ENCODE assay signal across 21 cellular contexts in the genomic region with DNA sequence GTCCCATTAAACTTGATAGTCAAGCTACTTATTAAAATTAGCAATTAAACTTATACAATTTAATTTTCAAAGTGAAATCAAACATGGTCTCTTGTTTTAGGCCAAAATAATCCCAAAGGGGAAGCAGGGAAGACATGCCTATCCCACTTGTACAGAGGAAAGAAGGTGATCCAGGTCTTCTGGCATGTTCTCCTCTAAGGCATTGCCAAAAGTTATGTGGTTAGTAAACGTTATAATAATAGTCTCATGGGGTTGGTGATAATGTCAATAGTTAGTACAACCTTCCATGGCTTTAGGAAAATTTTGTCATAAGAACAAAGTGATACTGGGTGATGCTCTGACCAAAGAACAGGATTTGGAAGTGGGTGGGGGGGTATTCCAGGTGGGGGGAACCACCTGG. TPM values are rescaled to one million over a fixed set of nuclear protein-coding genes. Genes with fewer than 3 reads are reported as not detected.
A peak's percentile ranks its signal among the peaks of the same experiment; 100 is the strongest.
DNase-seq lines count a peak whose midpoint lies in the region; ATAC-seq and TF ChIP-seq lines count a peak whose summit lies in the region.
"Had no signal": no experiment of that assay in that cellular context is flagged by ENCODE, and none has a peak within 500 bp of the region (broad histone marks: within the 10 kb centered on the region; RNA-seq: fewer than 3 reads in every experiment).

No MANE protein-coding gene starts in this region.

- no peaks in the 10 kb centered on the region for H3K36me3 ChIP-seq in heart right ventricle
- no peaks in the 10 kb centered on the region for H3K36me3 ChIP-seq in esophagus muscularis mucosa
- no peaks in the 10 kb centered on the region for H3K36me3 ChIP-seq in CD8-positive, alpha-beta T cell (ENCODE audit: insufficient read depth, low read length)
- H3K36me3 ChIP-seq: upper lobe of right lung had no signal

- H3K4me1 ChIP-seq in right cardiac atrium (ENCODE audit: control insufficient read depth, insufficient read depth, low read length), result peaks cover 10% of the 10 kb centered on the region
- H3K4me1 ChIP-seq in heart right ventricle, result peaks cover 2 to 40% (median 17%) of the 10 kb centered on the region in 9 donors
- H3K4me1 ChIP-seq in esophagus muscularis mucosa, result peaks cover 28 to 100% (median 99%) of the 10 kb centered on the region in 4 donors
- H3K4me1 ChIP-seq in CD8-positive, alpha-beta T cell (ENCODE audit: insufficient read depth, low read length), result no peaks in the 10 kb centered on the region

- no peak for ATAC-seq in right cardiac atrium
- ATAC-seq in heart right ventricle, result no peak
- ATAC-seq in activated T-cell treated with anti-CD3 and anti-CD28 coated beads, Interleukin-2, amount 50 U/mL, for 4 hours, result no peak
- ATAC-seq in CD8-positive, alpha-beta T cell, result no peak

- DNase-seq in right cardiac atrium, result no peak
- no peak for DNase-seq in heart right ventricle
- DNase-seq in esophagus muscularis mucosa (ENCODE audit: extremely low spot score), result no peak
- no peak for DNase-seq in nephron progenitor cell
- DNase-seq in activated T-cell treated with anti-CD3 and anti-CD28 coated beads, Interleukin-2, amount 50 U/mL, for 4 hours, result no peak
- no peak for DNase-seq in activated naive CD4-positive, alpha-beta T cell treated with anti-CD3 and anti-CD28 coated beads, Interleukin-2, amount 10 ng/mL, durations not matched to agents 7 days and 5 days
- no peak for DNase-seq in CD8-positive, alpha-beta T cell
- DNase-seq in NCI-H526 treated with DMSO at 0.1 percent for 48 hours (lab: John Stamatoyannopoulos, UW), result no peak
- DNase-seq: activated CD4-positive, alpha-beta memory T cell treated with anti-CD3 and anti-CD28 coated beads for 36 hours; activated naive CD4-positive, alpha-beta T cell treated with Interleukin-2 at 50 U/mL for 16 hours; DMS 273 treated with DMSO at 0.1 percent for 48 hours; GF-D8; mesendoderm; NCI-H1417 treated with DMSO at 0.1 percent for 48 hours; NCI-H2171; OCI-M1; stimulated activated naive CD4-positive, alpha-beta T cell; upper lobe of right lung had no signal

- peak overlapping the region; percentile 64 for H3K4me3 Mint-ChIP-seq in nephron progenitor cell
- no peak overlapping the region for H3K4me3 Mint-ChIP-seq in activated T-cell treated with anti-CD3 and anti-CD28 coated beads, Interleukin-2, amount 50 U/mL, for 4 hours
- H3K4me3 Mint-ChIP-seq in activated naive CD4-positive, alpha-beta T cell treated with anti-CD3 and anti-CD28 coated beads, Interleukin-2, amount 10 ng/mL, durations not matched to agents 7 days and 5 days, result no peak overlapping the region
- H3K4me3 Mint-ChIP-seq in CD8-positive, alpha-beta T cell, result no peak overlapping the region
- H3K4me3 Mint-ChIP-seq: activated CD4-positive, alpha-beta memory T cell treated with anti-CD3 and anti-CD28 coated beads for 36 hours; T-helper 1 cell treated with Interleukin-12 subunit alpha and Interleukin-12 subunit beta and Interleukin-4 antibody, amounts not matched to agents 30 μg/mL and 1 μg/mL, for 36 hours had no signal

- 10% methylated on average over 1 of the region's 1 CpG for WGBS in right cardiac atrium
- 6 to 9% methylated on average over 1 of the region's 1 CpG for WGBS in heart right ventricle, 2 donors
- 24% methylated on average over 1 of the region's 1 CpG for WGBS in esophagus muscularis mucosa

- intact Hi-C loops in right cardiac atrium (cut with DNase I), result no loop called here
- intact Hi-C loops in heart right ventricle (cut with DNase I), result no loop called here
- intact Hi-C loops in esophagus muscularis mucosa (cut with DNase I), result no loop called here
- intact Hi-C loops in CD8-positive, alpha-beta T cell (cut with DNase I, micrococcal nuclease), result no loop called here

- peaks cover 2% of the 10 kb centered on the region for H3K4me1 Mint-ChIP-seq in nephron progenitor cell
- H3K4me1 Mint-ChIP-seq in activated T-cell treated with anti-CD3 and anti-CD28 coated beads, Interleukin-2, amount 50 U/mL, for 4 hours (ENCODE audit: low read depth), result no peaks in the 10 kb centered on the region
- H3K4me1 Mint-ChIP-seq in activated naive CD4-positive, alpha-beta T cell treated with anti-CD3 and anti-CD28 coated beads, Interleukin-2, amount 10 ng/mL, durations not matched to agents 7 days and 5 days, result no peaks in the 10 kb centered on the region
- H3K4me1 Mint-ChIP-seq in CD8-positive, alpha-beta T cell (ENCODE audit: low read depth), result no peaks in the 10 kb centered on the region

- no peak for TF ChIP-seq POLR2A in esophagus muscularis mucosa (IDR thresholded peaks at IDR 0.05; ENCODE audit: low read depth)

- H3K4me3 ChIP-seq in right cardiac atrium (ENCODE audit: low read length), result no peak overlapping the region
- H3K4me3 ChIP-seq in heart right ventricle, result peak overlapping the region in 1 of 10 donors; percentile 27
- H3K4me3 ChIP-seq in esophagus muscularis mucosa, result peak overlapping the region in 3 of 4 donors; percentile 5 to 27 (median 13)
- H3K4me3 ChIP-seq in CD8-positive, alpha-beta T cell (ENCODE audit: low read depth, low read length), result no peak overlapping the region
- H3K4me3 ChIP-seq: upper lobe of right lung had no signal

- H3K27ac Mint-ChIP-seq in nephron progenitor cell, result peak overlapping the region; percentile 83
- H3K27ac Mint-ChIP-seq in activated naive CD4-positive, alpha-beta T cell treated with anti-CD3 and anti-CD28 coated beads, Interleukin-2, amount 10 ng/mL, durations not matched to agents 7 days and 5 days, result no peak overlapping the region
- H3K27ac Mint-ChIP-seq in CD8-positive, alpha-beta T cell, result no peak overlapping the region
- H3K27ac Mint-ChIP-seq: activated CD4-positive, alpha-beta memory T cell treated with anti-CD3 and anti-CD28 coated beads for 36 hours; T-helper 1 cell treated with Interleukin-12 subunit alpha and Interleukin-12 subunit beta and Interleukin-4 antibody, amounts not matched to agents 30 μg/mL and 1 μg/mL, for 36 hours had no signal

- H3K9me3 ChIP-seq in right cardiac atrium (ENCODE audit: control insufficient read depth, low read length) (no peaks in the 10 kb centered on the region), heart right ventricle (no peaks in the 10 kb centered on the region), esophagus muscularis mucosa (no peaks in the 10 kb centered on the region)
- H3K9me3 ChIP-seq in CD8-positive, alpha-beta T cell (ENCODE audit: low read length), result no peaks in the 10 kb centered on the region
- H3K9me3 ChIP-seq: upper lobe of right lung had no signal

- CTCF ChIA-PET in activated naive CD4-positive, alpha-beta T cell treated with anti-CD3 and anti-CD28 coated beads, Interleukin-2, amount 10 ng/mL, durations not matched to agents 7 days and 5 days (lab: Charles Lee), result no interaction called here
- CTCF ChIA-PET in CD8-positive, alpha-beta T cell (lab: Charles Lee), result no interaction called here

- H3K27me3 Mint-ChIP-seq in nephron progenitor cell (ENCODE audit: low read depth, poor library complexity), result peaks cover 5% of the 10 kb centered on the region
- H3K27me3 Mint-ChIP-seq in activated T-cell treated with anti-CD3 and anti-CD28 coated beads, Interleukin-2, amount 50 U/mL, for 4 hours (ENCODE audit: low read depth), result peaks cover 35% of the 10 kb centered on the region
- peaks cover 45% of the 10 kb centered on the region for H3K27me3 Mint-ChIP-seq in activated naive CD4-positive, alpha-beta T cell treated with anti-CD3 and anti-CD28 coated beads, Interleukin-2, amount 10 ng/mL, durations not matched to agents 7 days and 5 days
- H3K27me3 Mint-ChIP-seq in CD8-positive, alpha-beta T cell (ENCODE audit: low read depth), result peaks cover 32% of the 10 kb centered on the region

- H3K9me3 Mint-ChIP-seq in nephron progenitor cell, result no peaks in the 10 kb centered on the region
- no peaks in the 10 kb centered on the region for H3K9me3 Mint-ChIP-seq in activated T-cell treated with anti-CD3 and anti-CD28 coated beads, Interleukin-2, amount 50 U/mL, for 4 hours
- H3K9me3 Mint-ChIP-seq in activated naive CD4-positive, alpha-beta T cell treated with anti-CD3 and anti-CD28 coated beads, Interleukin-2, amount 10 ng/mL, durations not matched to agents 7 days and 5 days, result no peaks in the 10 kb centered on the region
- H3K9me3 Mint-ChIP-seq in CD8-positive, alpha-beta T cell, result no peaks in the 10 kb centered on the region
- H3K9me3 Mint-ChIP-seq: activated CD4-positive, alpha-beta memory T cell treated with anti-CD3 and anti-CD28 coated beads for 36 hours; T-helper 1 cell treated with Interleukin-12 subunit alpha and Interleukin-12 subunit beta and Interleukin-4 antibody, amounts not matched to agents 30 μg/mL and 1 μg/mL, for 36 hours had no signal

- TF ChIP-seq CTCF in heart right ventricle (IDR thresholded peaks at IDR 0.05), result no peak
- no peak for TF ChIP-seq CTCF in esophagus muscularis mucosa (IDR thresholded peaks at IDR 0.05)
- no peak for TF ChIP-seq CTCF in nephron progenitor cell (IDR thresholded peaks at IDR 0.05)
- no peak for TF ChIP-seq CTCF in CD8-positive, alpha-beta T cell (IDR thresholded peaks at IDR 0.05)

- TF ChIP-seq EP300 in esophagus muscularis mucosa (IDR thresholded peaks at IDR 0.05), result no peak

- H3K27me3 ChIP-seq in right cardiac atrium (ENCODE audit: control insufficient read depth, insufficient read depth), result no peaks in the 10 kb centered on the region
- peaks cover 0 to 29% (median 0%) of the 10 kb centered on the region in 7 donors for H3K27me3 ChIP-seq in heart right ventricle
- H3K27me3 ChIP-seq in esophagus muscularis mucosa, result no peaks in the 10 kb centered on the region
- H3K27me3 ChIP-seq in CD8-positive, alpha-beta T cell (ENCODE audit: insufficient read depth, low read length), result no peaks in the 10 kb centered on the region
- H3K27me3 ChIP-seq: upper lobe of right lung had no signal

- H3K27ac ChIP-seq in right cardiac atrium (ENCODE audit: low read length) (peak overlapping the region; percentile 94), heart right ventricle (peak overlapping the region in 1 of 10 donors; percentile 66), esophagus muscularis mucosa (replicated peaks in 1 of 4) (peak overlapping the region; percentile 78 to 88 (median 80))
- no peak overlapping the region for H3K27ac ChIP-seq in CD8-positive, alpha-beta T cell (ENCODE audit: low read depth, low read length)
- H3K27ac ChIP-seq: upper lobe of right lung had no signal

- no peaks in the 10 kb centered on the region for H3K36me3 Mint-ChIP-seq in nephron progenitor cell (ENCODE audit: low read depth)
- no peaks in the 10 kb centered on the region for H3K36me3 Mint-ChIP-seq in activated T-cell treated with anti-CD3 and anti-CD28 coated beads, Interleukin-2, amount 50 U/mL, for 4 hours (ENCODE audit: insufficient read depth)
- no peaks in the 10 kb centered on the region for H3K36me3 Mint-ChIP-seq in activated naive CD4-positive, alpha-beta T cell treated with anti-CD3 and anti-CD28 coated beads, Interleukin-2, amount 10 ng/mL, durations not matched to agents 7 days and 5 days
- H3K36me3 Mint-ChIP-seq in CD8-positive, alpha-beta T cell, result no peaks in the 10 kb centered on the region
- H3K36me3 Mint-ChIP-seq: activated CD4-positive, alpha-beta memory T cell treated with anti-CD3 and anti-CD28 coated beads for 36 hours; CD14-positive monocyte had no signal

- POLR2A ChIA-PET in CD8-positive, alpha-beta T cell (lab: Charles Lee), result no interaction called here

RNA-seq across cellular contexts. Expression of a gene that starts 52.8 kb away (rescaled TPM):
- total RNA-seq in right cardiac atrium (10 to 100 TPM; 33.7 to 38.9 (median 36.0) TPM), heart right ventricle (1 to 10 TPM in 1 of 10 donors, under 1 TPM in 9; 0.11 to 1.4 (median 0.43) TPM), esophagus muscularis mucosa (10 to 100 TPM; 37.4 to 71.8 (median 59.4) TPM)
- polyA plus RNA-seq in right cardiac atrium (20.1 TPM), heart right ventricle (under 1 TPM; 0.44 to 0.49 TPM)
- total RNA-seq in activated T-cell treated with anti-CD3 and anti-CD28 coated beads, Interleukin-2, amount 50 U/mL, for 4 hours, result under 1 TPM; 0.10 to 0.16 (median 0.11) TPM
- under 1 TPM; 0.19 to 0.43 TPM for total RNA-seq in CD8-positive, alpha-beta T cell
- polyA plus RNA-seq: aorta, CD14-positive monocyte had no signal

Comparison
In these comparisons a context has a peak if more than half of its experiments do, and no peak if none do; other contexts are left out.
1. RNA of a gene that starts 52.8 kb away (total RNA-seq): 37.4 to 71.8 TPM in esophagus muscularis mucosa and 33.7 to 38.9 TPM in right cardiac atrium; 0.11 to 1.4 TPM in heart right ventricle, 0.19 to 0.43 TPM in CD8-positive, alpha-beta T cell and 0.10 to 0.16 TPM in activated T-cell treated with anti-CD3 and anti-CD28 coated beads, Interleukin-2, amount 50 U/mL, for 4 hours; every median in the first group is over 10 times any median in the second.
2. H3K4me3 ChIP-seq: peak in esophagus muscularis mucosa (3 of 4); none in right cardiac atrium (single experiment) and CD8-positive, alpha-beta T cell (single experiment).